In the genomic region with DNA sequence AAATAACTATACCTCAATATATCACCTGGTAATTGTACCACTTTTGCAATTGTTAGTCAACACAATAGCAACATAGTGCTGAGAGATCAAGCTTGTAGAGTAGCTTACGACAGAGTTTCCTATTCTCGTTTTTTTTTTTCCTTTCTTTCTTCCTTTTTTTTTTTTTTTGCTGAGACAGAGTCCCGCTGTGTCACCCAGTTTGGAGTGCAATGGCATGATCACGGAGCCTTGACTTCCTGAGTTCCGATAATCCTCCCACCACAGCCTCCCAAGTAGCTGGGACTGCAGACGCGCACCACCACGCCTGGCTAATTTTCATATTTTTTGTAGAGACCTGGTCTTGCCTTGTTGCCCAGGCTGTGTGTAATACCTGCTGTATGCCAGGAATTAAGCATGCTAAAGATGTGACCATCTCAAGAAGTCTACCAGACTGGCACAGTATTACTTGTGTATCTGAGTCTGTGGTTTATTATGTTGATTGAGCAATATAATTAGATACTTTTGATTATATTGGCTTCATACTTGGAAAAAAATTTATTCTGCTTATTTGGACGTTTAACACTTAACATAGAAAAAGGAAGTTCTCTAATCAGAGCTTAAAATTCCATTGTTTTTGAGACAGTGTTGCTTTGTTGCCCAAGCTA, we compare ENCODE assay signal across 12 cellular contexts. TPM values are rescaled to one million over a fixed set of nuclear protein-coding genes. Genes with fewer than 3 reads are reported as not detected.
DNase-seq lines count a peak whose midpoint lies in the region; ATAC-seq, FAIRE-seq and TF ChIP-seq lines count a peak whose summit lies in the region.
"Had no signal": no experiment of that assay in that cellular context is flagged by ENCODE, and none has a peak within 500 bp of the region (broad histone marks: within the 10 kb centered on the region; RNA-seq: fewer than 3 reads in every experiment).

No MANE protein-coding gene starts in this region.

- H3K27ac ChIP-seq in left ventricle myocardium inferior (replicated peaks) = peak overlapping the region; percentile 96
- H3K27ac ChIP-seq in heart right ventricle = peak overlapping the region in 5 of 10 donors; percentile 27 to 99 (median 96)
- H3K27ac ChIP-seq: C4-2B, suprapubic skin had no signal

- H3K4me3 ChIP-seq in left ventricle myocardium inferior (no peak overlapping the region), heart right ventricle (peak overlapping the region in 1 of 10 donors; percentile 10)
- H3K4me3 ChIP-seq: skin epidermis, suprapubic skin had no signal

- no peak for TF ChIP-seq POLR2A in H54 (IDR thresholded peaks at IDR 0.05; ENCODE audit: low read depth, low read length)

- H3K36me3 ChIP-seq in left ventricle myocardium inferior (peaks cover 6% of the 10 kb centered on the region), heart right ventricle (peaks cover 0 to 14% (median 0%) of the 10 kb centered on the region in 9 donors)
- H3K36me3 ChIP-seq: suprapubic skin had no signal

- H3K27me3 ChIP-seq in left ventricle myocardium inferior (ENCODE audit: low read depth) (no peaks in the 10 kb centered on the region), heart right ventricle (no peaks in the 10 kb centered on the region)
- H3K27me3 ChIP-seq: suprapubic skin had no signal

- H3K4me1 Mint-ChIP-seq in type B pancreatic cell (ENCODE audit: unreplicated experiment) = peaks cover 39% of the 10 kb centered on the region

- WGBS in heart right ventricle, 2 donors = 73 to 80% methylated on average over 9 of the region's 9 CpGs

- peak overlapping the region; percentile 58 for H3K4me3 Mint-ChIP-seq in type B pancreatic cell

- H3K9me3 ChIP-seq in left ventricle myocardium inferior (replicated peaks) (no peaks in the 10 kb centered on the region), heart right ventricle (no peaks in the 10 kb centered on the region)
- H3K9me3 ChIP-seq: suprapubic skin had no signal

- no peaks in the 10 kb centered on the region for H3K9me3 Mint-ChIP-seq in type B pancreatic cell

- H3K36me3 Mint-ChIP-seq in type B pancreatic cell = peaks cover 14% of the 10 kb centered on the region

- no peaks in the 10 kb centered on the region for H3K27me3 Mint-ChIP-seq in type B pancreatic cell

- intact Hi-C loops in left ventricle myocardium inferior (cut with micrococcal nuclease) (loop anchor here (10.0 kb wide), 1 partner anchor 61 kb away; the partner anchor contains the start of genes EIF2A and SERP1), heart right ventricle (cut with DNase I) (loop anchor here in 5 of 10 donors (10.0 kb wide), 3 partner anchors 99 to 1611 kb away; partner anchors contain the start of genes ERICH6 (in 3 of the 5), SIAH2 (in 2 of the 5) and GYG1 (in 1 of the 5))

- H3K4me1 ChIP-seq in left ventricle myocardium inferior (peaks cover 88% of the 10 kb centered on the region), heart right ventricle (peaks cover 0 to 75% (median 59%) of the 10 kb centered on the region in 9 donors)

- FAIRE-seq in H54 (lab: Jason Lieb, UNC) = no peak

- no peak for ATAC-seq in heart right ventricle
- ATAC-seq in HG03280 (IDR thresholded peaks at IDR 0.05; ENCODE audit: unreplicated experiment) = no peak

- H3K27ac Mint-ChIP-seq in type B pancreatic cell = no peak overlapping the region

- DNase-seq in left ventricle myocardium inferior = no peak
- no peak for DNase-seq in heart right ventricle
- DNase-seq in SIG-M5 treated with dmso at 0.1 percent for 504 hours (lab: John Stamatoyannopoulos, UW; ENCODE audit: unreplicated experiment) = peak; percentile 70
- DNase-seq in fibroblast of gingiva (ENCODE audit: low read depth) = peak; percentile 78
- no peak for DNase-seq in type B pancreatic cell (ENCODE audit: extremely low spot score, unreplicated experiment)
- DNase-seq in H54 (ENCODE audit: insufficient read length, low spot score) = no peak
- DNase-seq in SW 1271 (lab: John Stamatoyannopoulos, UW) = no peak
- DNase-seq: cerebellar nuclear complex had no signal

- no peak for TF ChIP-seq CTCF in left ventricle myocardium inferior (IDR thresholded peaks at IDR 0.05; ENCODE audit: borderline replicate concordance)
- no peak for TF ChIP-seq CTCF in heart right ventricle (IDR thresholded peaks at IDR 0.05)
- no peak for TF ChIP-seq CTCF in type B pancreatic cell (conservative IDR thresholded peaks at IDR 0.05)

RNA-seq across cellular contexts. Expression of gene SELENOT, which starts 3.0 kb away (rescaled TPM):
- total RNA-seq in left ventricle myocardium inferior = 70.3 TPM
- 10 to 100 TPM; 63.8 to 88.2 (median 76.1) TPM for total RNA-seq in heart right ventricle
- polyA plus RNA-seq in heart right ventricle = 100 to 1,000 TPM in 1 of 2 donors, 10 to 100 TPM in 1; 15.9 to 101 TPM
- total RNA-seq in type B pancreatic cell (ENCODE audit: low replicate concordance) = 73.8 and 92.7 TPM in 2 replicates

RNA-seq across cellular contexts. Expression of gene EIF2A, which starts 59.5 kb away (rescaled TPM):
- total RNA-seq in left ventricle myocardium inferior = 71.6 TPM
- total RNA-seq in heart right ventricle = 10 to 100 TPM; 67.5 to 86.5 (median 76.2) TPM
- polyA plus RNA-seq in heart right ventricle = 10 to 100 TPM; 45.8 to 47.8 TPM
- 56.1 and 58.3 TPM in 2 replicates for total RNA-seq in type B pancreatic cell (ENCODE audit: low replicate concordance)

RNA-seq across cellular contexts. Expression of gene SERP1, which starts 59.8 kb away (rescaled TPM):
- total RNA-seq in left ventricle myocardium inferior = 20.4 TPM
- total RNA-seq in heart right ventricle = 10 to 100 TPM; 17.5 to 33.7 (median 21.9) TPM
- 10 to 100 TPM; 17.5 to 79.0 TPM for polyA plus RNA-seq in heart right ventricle
- total RNA-seq in type B pancreatic cell (ENCODE audit: low replicate concordance) = 96.8 and 162 TPM in 2 replicates

Comparison
In these comparisons a context has a peak if more than half of its experiments do, and no peak if none do; other contexts are left out.
1. DNase-seq: peak in SIG-M5 treated with dmso at 0.1 percent for 504 hours (single experiment) and fibroblast of gingiva (single experiment); none in left ventricle myocardium inferior (single experiment), heart right ventricle (0 of 2), type B pancreatic cell (single experiment), H54 (single experiment) and SW 1271 (0 of 2).